ENCODE assay signal across 8 cellular contexts in the genomic region with DNA sequence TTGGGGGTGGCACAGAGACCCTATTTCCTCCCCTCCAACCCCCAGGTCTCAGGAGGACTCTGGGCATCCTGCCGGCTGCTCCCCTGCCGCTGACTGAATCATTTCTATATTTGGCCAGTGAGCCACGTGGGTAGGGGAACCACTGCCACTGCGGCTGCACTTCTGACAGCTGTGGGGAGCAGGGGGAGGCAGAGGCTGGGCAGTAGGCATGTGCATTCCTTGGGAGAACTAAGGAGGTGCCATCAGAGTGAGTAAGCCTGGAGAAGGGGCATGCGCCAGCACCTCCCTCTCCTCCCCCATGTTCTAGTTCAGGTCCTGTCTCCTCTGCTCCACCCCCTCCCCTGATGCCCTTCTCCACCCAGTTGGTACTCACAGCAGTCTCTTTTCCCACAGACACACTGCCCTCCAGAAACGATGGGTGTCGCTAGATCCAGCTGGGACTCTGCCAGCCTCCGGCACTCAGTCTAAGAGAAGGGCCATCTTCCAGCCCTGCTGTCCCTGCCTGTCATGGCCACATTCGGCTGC.
A peak's percentile ranks its signal among the peaks of the same experiment; 100 is the strongest.
DNase-seq lines count a peak whose midpoint lies in the region.

No MANE protein-coding gene starts in this region.

- DNase-seq in DMS53 (lab: John Stamatoyannopoulos, UW) (peak; percentile 55), DMS53 treated with DMSO at 0.1 percent for 48 hours (lab: John Stamatoyannopoulos, UW; ENCODE audit: unreplicated experiment) (no peak), NAMALWA (ENCODE audit: low spot score) (peak; percentile 43), fibroblast of gingiva (ENCODE audit: low read depth) (peak; percentile 69), skeletal muscle cell (ENCODE audit: low read depth) (peak; percentile 74), NCI-H1105 (lab: John Stamatoyannopoulos, UW) (no peak), NCI-H1436 treated with DMSO at 0.1 percent for 48 hours (lab: John Stamatoyannopoulos, UW) (no peak)
- DNase-seq in NK-92 treated with Interleukin-12 subunit alpha and Interleukin-12 subunit beta, amount 100 ng/mL, for 24 hours (lab: John Stamatoyannopoulos, UW), result no peak

- H3K4me3 ChIP-seq in skeletal muscle cell (ENCODE audit: low read depth, low read length), result no peak overlapping the region

Comparison
In these comparisons a context has a peak if more than half of its experiments do, and no peak if none do; other contexts are left out.
1. DNase-seq: peak in DMS53 (single experiment), NAMALWA (single experiment), fibroblast of gingiva (single experiment) and skeletal muscle cell (single experiment); none in DMS53 treated with DMSO at 0.1 percent for 48 hours (single experiment), NCI-H1105 (single experiment), NCI-H1436 treated with DMSO at 0.1 percent for 48 hours (single experiment) and NK-92 treated with Interleukin-12 subunit alpha and Interleukin-12 subunit beta, amount 100 ng/mL, for 24 hours (single experiment).